In genomic region chr3:71026634-71027578, GRCh38 we compare ENCODE assay signal across 9 cellular contexts.
DNase-seq lines count a peak whose midpoint lies in the region; ATAC-seq, FAIRE-seq and TF ChIP-seq lines count a peak whose summit lies in the region.
"Had no signal": no experiment of that assay in that cellular context is flagged by ENCODE, and none has a peak within 500 bp of the region (broad histone marks: within the 10 kb centered on the region; RNA-seq: fewer than 3 reads in every experiment).

No MANE protein-coding gene starts in this region.

- TF ChIP-seq POLR2A in esophagus squamous epithelium (IDR thresholded peaks at IDR 0.05), result no peak

- FAIRE-seq in D721Med (lab: Jason Lieb, UNC), result no peak

- H3K36me3 ChIP-seq in Panc1 (ENCODE audit: control insufficient read depth, insufficient read depth, low read length) (no peaks in the 10 kb centered on the region), esophagus squamous epithelium (peaks cover 0 to 34% (median 0%) of the 10 kb centered on the region in 3 donors)

- H3K27ac ChIP-seq in Panc1 (ENCODE audit: low read length), result no peak overlapping the region
- H3K27ac ChIP-seq in esophagus squamous epithelium, result peak overlapping the region in 3 of 4 donors; percentile 2 to 26 (median 4)

- no peaks in the 10 kb centered on the region for H3K9me3 ChIP-seq in Panc1 (ENCODE audit: control insufficient read depth, insufficient read depth, low read depth, low read length)
- H3K9me3 ChIP-seq in esophagus squamous epithelium, result no peaks in the 10 kb centered on the region

- intact Hi-C loops in activated CD4-positive, alpha-beta T cell treated with anti-CD3 and anti-CD28 coated beads for 36 hours (cut with DNase I, micrococcal nuclease), result no loop called here
- intact Hi-C loops in Panc1 (cut with micrococcal nuclease; ENCODE audit: unreplicated experiment) (no loop called here), esophagus squamous epithelium (cut with DNase I) (no loop called here)

- no peak overlapping the region for H3K4me3 Mint-ChIP-seq in activated CD4-positive, alpha-beta T cell treated with anti-CD3 and anti-CD28 coated beads for 36 hours
- no peak overlapping the region for H3K4me3 Mint-ChIP-seq in stimulated activated naive B cell treated with anti-CD40 and anti-IgM and Interleukin-4, amounts not matched to agents 10 μg/mL and 1 μg/mL and 100 μg/mL, for 72 hours
- H3K4me3 Mint-ChIP-seq in nephron progenitor cell, result no peak overlapping the region
- H3K4me3 Mint-ChIP-seq: activated CD4-positive, alpha-beta T cell treated with anti-CD3 and anti-CD28 coated beads, Interleukin-2, amount 10 ng/mL, durations not matched to agents 7 days and 5 days had no signal

- H3K4me3 ChIP-seq in Panc1 (ENCODE audit: low read depth in 2 of 2, low read length in 2 of 2) (no peak overlapping the region), esophagus squamous epithelium (no peak overlapping the region)

- H3K9me3 Mint-ChIP-seq in activated CD4-positive, alpha-beta T cell treated with anti-CD3 and anti-CD28 coated beads for 36 hours (ENCODE audit: low read depth), result no peaks in the 10 kb centered on the region
- H3K9me3 Mint-ChIP-seq in stimulated activated naive B cell treated with anti-CD40 and anti-IgM and Interleukin-4, amounts not matched to agents 10 μg/mL and 1 μg/mL and 100 μg/mL, for 72 hours, result no peaks in the 10 kb centered on the region
- H3K9me3 Mint-ChIP-seq in nephron progenitor cell, result peaks cover 25% of the 10 kb centered on the region
- H3K9me3 Mint-ChIP-seq: activated CD4-positive, alpha-beta T cell treated with anti-CD3 and anti-CD28 coated beads, Interleukin-2, amount 10 ng/mL, durations not matched to agents 7 days and 5 days had no signal

- 51% methylated on average over 6 of the region's 6 CpGs for WGBS in esophagus squamous epithelium, 2 donors

- in situ Hi-C loops in Panc1 (cut with HindIII; ENCODE audit: low pct_unique_long_range_greater_than_20kb, low sequenced_read_pairs), result no loop called here

- TF ChIP-seq CTCF in Panc1 (IDR thresholded peaks at IDR 0.05) (no peak), esophagus squamous epithelium (IDR thresholded peaks at IDR 0.05) (no peak), nephron progenitor cell (IDR thresholded peaks at IDR 0.05) (no peak), D721Med (IDR thresholded peaks at IDR 0.05; ENCODE audit: insufficient read depth, missing control alignments) (no peak)

- H3K27me3 ChIP-seq in Panc1 (ENCODE audit: control insufficient read depth, insufficient read depth, low read length) (no peaks in the 10 kb centered on the region), esophagus squamous epithelium (no peaks in the 10 kb centered on the region)

- H3K27me3 Mint-ChIP-seq in activated CD4-positive, alpha-beta T cell treated with anti-CD3 and anti-CD28 coated beads for 36 hours, result no peaks in the 10 kb centered on the region
- no peaks in the 10 kb centered on the region for H3K27me3 Mint-ChIP-seq in stimulated activated naive B cell treated with anti-CD40 and anti-IgM and Interleukin-4, amounts not matched to agents 10 μg/mL and 1 μg/mL and 100 μg/mL, for 72 hours
- peaks cover 3% of the 10 kb centered on the region for H3K27me3 Mint-ChIP-seq in nephron progenitor cell (ENCODE audit: low read depth, poor library complexity)
- H3K27me3 Mint-ChIP-seq: activated CD4-positive, alpha-beta T cell treated with anti-CD3 and anti-CD28 coated beads, Interleukin-2, amount 10 ng/mL, durations not matched to agents 7 days and 5 days had no signal

- no TSS peak for BruUV-seq in Panc1 (replicated peaks; lab: Mats Ljungman, UMichigan)

- peak overlapping the region; percentile 58 for H3K27ac Mint-ChIP-seq in activated CD4-positive, alpha-beta T cell treated with anti-CD3 and anti-CD28 coated beads for 36 hours
- peak overlapping the region; percentile 62 for H3K27ac Mint-ChIP-seq in stimulated activated naive B cell treated with anti-CD40 and anti-IgM and Interleukin-4, amounts not matched to agents 10 μg/mL and 1 μg/mL and 100 μg/mL, for 72 hours
- no peak overlapping the region for H3K27ac Mint-ChIP-seq in nephron progenitor cell
- H3K27ac Mint-ChIP-seq: activated CD4-positive, alpha-beta T cell treated with anti-CD3 and anti-CD28 coated beads, Interleukin-2, amount 10 ng/mL, durations not matched to agents 7 days and 5 days had no signal

- ATAC-seq in activated CD4-positive, alpha-beta T cell treated with anti-CD3 and anti-CD28 coated beads for 36 hours, result no peak
- ATAC-seq in Panc1, result no peak
- ATAC-seq in stimulated activated naive B cell treated with anti-CD40 and anti-IgM and Interleukin-4, amounts not matched to agents 10 μg/mL and 1 μg/mL and 100 μg/mL, for 72 hours (replicated peaks), result no peak

- POLR2A ChIA-PET in activated CD4-positive, alpha-beta T cell treated with anti-CD3 and anti-CD28 coated beads for 36 hours (lab: Charles Lee), result no interaction called here
- POLR2A ChIA-PET in Panc1 (lab: Charles Lee), result no interaction called here

- H3K4me1 Mint-ChIP-seq in activated CD4-positive, alpha-beta T cell treated with anti-CD3 and anti-CD28 coated beads for 36 hours, result peaks cover 85% of the 10 kb centered on the region
- peaks cover 53 to 85% of the 10 kb centered on the region in 2 donors for H3K4me1 Mint-ChIP-seq in stimulated activated naive B cell treated with anti-CD40 and anti-IgM and Interleukin-4, amounts not matched to agents 10 μg/mL and 1 μg/mL and 100 μg/mL, for 72 hours
- H3K4me1 Mint-ChIP-seq in nephron progenitor cell, result peaks cover 46% of the 10 kb centered on the region

- peaks cover 71% of the 10 kb centered on the region for H3K36me3 Mint-ChIP-seq in activated CD4-positive, alpha-beta T cell treated with anti-CD3 and anti-CD28 coated beads for 36 hours (ENCODE audit: low read depth)
- peaks cover 46 to 68% of the 10 kb centered on the region in 2 donors for H3K36me3 Mint-ChIP-seq in stimulated activated naive B cell treated with anti-CD40 and anti-IgM and Interleukin-4, amounts not matched to agents 10 μg/mL and 1 μg/mL and 100 μg/mL, for 72 hours
- H3K36me3 Mint-ChIP-seq in nephron progenitor cell (ENCODE audit: low read depth), result peaks cover 67% of the 10 kb centered on the region

- CTCF ChIA-PET in activated CD4-positive, alpha-beta T cell treated with anti-CD3 and anti-CD28 coated beads for 36 hours (lab: Charles Lee), result interaction anchor here (0.6 kb wide), 1 partner anchor 1540 kb away, joined by 3 read pairs; no protein-coding TSS in a partner anchor
- CTCF ChIA-PET in Panc1 (lab: Charles Lee), result no interaction called here

- DNase-seq in activated CD4-positive, alpha-beta T cell treated with anti-CD3 and anti-CD28 coated beads for 36 hours, result no peak
- DNase-seq in activated CD4-positive, alpha-beta T cell treated with anti-CD3 and anti-CD28 coated beads, Interleukin-2, amount 50 U/mL, for 48 hours, result no peak
- DNase-seq in Panc1 (ENCODE audit: low read depth, low spot score), result peak; percentile 32
- no peak for DNase-seq in esophagus squamous epithelium (lab: John Stamatoyannopoulos, UW)
- no peak for DNase-seq in stimulated activated naive B cell treated with anti-CD40 and anti-IgM and Interleukin-4, amounts not matched to agents 10 μg/mL and 1 μg/mL and 100 μg/mL, for 72 hours
- no peak for DNase-seq in nephron progenitor cell
- no peak for DNase-seq in D721Med (ENCODE audit: insufficient read length, low spot score)
- DNase-seq in SW 1271 (lab: John Stamatoyannopoulos, UW), result no peak
- DNase-seq: activated CD4-positive, alpha-beta T cell treated with anti-CD3 and anti-CD28 coated beads, Interleukin-2, amount 10 ng/mL, durations not matched to agents 7 days and 5 days had no signal

- H3K4me1 ChIP-seq in Panc1 (ENCODE audit: control insufficient read depth, insufficient read depth, low read length) (no peaks in the 10 kb centered on the region), esophagus squamous epithelium (peaks cover 5 to 45% (median 12%) of the 10 kb centered on the region in 3 donors)
